Comparison of ENCODE assay signal across 1 cellular context in the genomic region with DNA sequence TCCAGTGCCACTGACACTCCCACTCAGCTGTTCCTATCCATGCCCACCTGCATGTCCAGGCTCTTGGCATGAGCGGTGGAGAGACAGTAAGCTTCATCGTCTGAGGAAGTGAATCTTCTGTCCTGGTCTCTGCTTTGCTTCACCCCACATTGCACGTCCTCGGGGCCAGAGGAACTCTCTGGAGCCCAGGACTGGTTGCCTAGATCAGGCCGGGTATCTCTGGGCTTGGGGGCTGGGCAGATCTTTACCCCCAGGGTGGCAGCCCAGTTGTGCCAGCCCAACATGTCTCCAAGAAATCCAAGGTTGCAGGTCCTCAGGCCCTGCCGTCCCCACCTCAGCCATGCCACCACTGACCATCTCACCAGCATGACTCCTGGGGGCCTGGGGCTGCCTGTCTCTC.
TF ChIP-seq lines count a peak whose summit lies in the region.

No MANE protein-coding gene starts in this region.

TF ChIP-seq in IMR-90, 13 proteins besides CTCF, POLR2A, EP300 and RAD21:
- TF ChIP-seq BHLHE40 (IDR thresholded peaks at IDR 0.05; ENCODE audit: low read depth, low read length), result no peak
- no peak for TF ChIP-seq SMC3 (IDR thresholded peaks at IDR 0.05; ENCODE audit: low read depth, low read length)
- TF ChIP-seq MXI1 (IDR thresholded peaks at IDR 0.05; ENCODE audit: borderline replicate concordance, low read depth, low read length), result no peak
- no peak for TF ChIP-seq RCOR1 (IDR thresholded peaks at IDR 0.05; ENCODE audit: insufficient replicate concordance, low read length)
